ENCODE assay signal across 8 cellular contexts in the genomic region with DNA sequence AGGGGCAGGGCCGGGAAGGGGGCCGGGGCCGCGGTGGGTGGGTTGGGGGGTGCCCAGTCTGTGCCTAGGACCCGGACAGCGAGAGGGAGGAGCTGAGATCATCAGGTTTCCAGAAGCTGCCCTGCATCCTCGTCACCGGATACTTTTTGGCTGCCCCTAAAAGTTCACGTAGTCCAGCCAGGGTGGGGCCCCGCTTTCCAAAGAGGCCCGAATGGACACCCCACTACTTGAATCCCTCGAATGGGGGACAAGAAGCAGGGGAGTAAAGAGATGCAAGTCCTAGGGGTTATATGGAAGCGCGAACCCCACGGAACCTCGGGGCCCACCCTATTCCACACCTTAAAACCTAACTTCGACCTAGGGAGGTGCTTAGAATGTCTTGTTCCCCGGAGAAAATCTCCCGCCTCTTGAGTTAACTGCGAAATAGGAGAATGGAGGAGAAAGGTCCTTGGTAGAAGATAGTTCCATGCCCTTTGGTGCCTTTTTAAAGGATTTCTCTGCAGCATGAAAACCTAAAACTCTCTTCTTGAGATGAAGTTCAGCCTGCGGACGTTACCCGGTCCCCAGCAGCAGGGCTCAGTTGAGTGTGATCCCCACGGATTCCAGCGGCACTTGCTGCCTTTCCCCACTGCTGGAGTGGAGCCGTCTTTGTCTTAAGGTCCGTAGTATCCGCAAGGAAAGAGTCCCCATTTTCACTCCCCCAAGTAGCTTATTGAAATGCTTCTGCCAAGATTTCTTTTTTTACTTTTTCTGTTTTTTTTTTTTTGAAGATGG. TPM values are rescaled to one million over a fixed set of nuclear protein-coding genes. Genes with fewer than 3 reads are reported as not detected.
DNase-seq lines count a peak whose midpoint lies in the region; FAIRE-seq and TF ChIP-seq lines count a peak whose summit lies in the region.

No MANE protein-coding gene starts in this region.

- H3K4me3 ChIP-seq in NT2/D1 (ENCODE audit: insufficient read length, low read depth) (peak overlapping the region; percentile 58), endothelial cell of umbilical vein (replicated peaks in 1 of 3; ENCODE audit: insufficient read depth in 1 of 3, low read depth in 1 of 3, low read length in 3 of 3) (peak overlapping the region; percentile 83 to 98 (median 87)), neural progenitor cell (peak overlapping the region; percentile 94)

- H3K9me1 ChIP-seq in endothelial cell of umbilical vein (replicated peaks; ENCODE audit: control insufficient read depth, extremely low read depth, insufficient read depth, low read length): no peaks in the 10 kb centered on the region

- H3K9ac ChIP-seq in NT2/D1 (ENCODE audit: insufficient read length, low read depth) (peak overlapping the region; percentile 32), endothelial cell of umbilical vein (replicated peaks; ENCODE audit: extremely low read depth, insufficient read depth, low read length) (peak overlapping the region; percentile 76), neural progenitor cell (no peak overlapping the region)

- CTCF ChIA-PET in endothelial cell of umbilical vein (lab: Charles Lee): interaction anchor here (0.7 to 4.6 kb wide), 27 partner anchors 9 to 345 kb away, joined by 3 to 54 read pairs (median 7); no protein-coding TSS in a partner anchor

- H2AFZ ChIP-seq in endothelial cell of umbilical vein (ENCODE audit: low read depth, low read length): peak overlapping the region; percentile 100
- peak overlapping the region; percentile 73 for H2AFZ ChIP-seq in neural progenitor cell (replicated peaks)

- H4K20me1 ChIP-seq in endothelial cell of umbilical vein (replicated peaks; ENCODE audit: control insufficient read depth, extremely low read depth, insufficient read depth, low read length) (no peaks in the 10 kb centered on the region), neural progenitor cell (ENCODE audit: low read depth) (peaks cover 26% of the 10 kb centered on the region)

- H3K27ac ChIP-seq in endothelial cell of umbilical vein (ENCODE audit: insufficient read depth, low read depth, low read length) (no peak overlapping the region), neural progenitor cell (no peak overlapping the region)

- H3K9me3 Mint-ChIP-seq in CD14-positive monocyte: peaks cover 0 to 20% (median 4%) of the 10 kb centered on the region in 7 donors
- H3K9me3 Mint-ChIP-seq in neural progenitor cell: peaks cover 4% of the 10 kb centered on the region

- DNase-seq in CD14-positive monocyte (ENCODE audit: low spot score) (no peak), NT2/D1 (ENCODE audit: low read depth, low spot score) (no peak), endothelial cell of umbilical vein (ENCODE audit: low read depth, low spot score) (no peak), neural progenitor cell (ENCODE audit: low spot score) (peak; percentile 36), T1000 (lab: John Stamatoyannopoulos, UW) (no peak), COLO829 (ENCODE audit: low spot score) (no peak), NCI-H446 (lab: John Stamatoyannopoulos, UW) (no peak)
- DNase-seq in stimulated activated CD4-positive, alpha-beta T cell treated with anti-CD3 and anti-CD28 coated beads, Interleukin-4, amount 100 ng/mL, for 24 hours: no peak

- H3K36me3 ChIP-seq in NT2/D1 (ENCODE audit: insufficient read depth, insufficient read length, low read length): peaks cover 9% of the 10 kb centered on the region
- H3K36me3 ChIP-seq in endothelial cell of umbilical vein (ENCODE audit: control insufficient read depth in 2 of 2, extremely low read depth in 1 of 2, insufficient read depth in 2 of 2, low read length in 2 of 2): peaks cover 6 to 8% of the 10 kb centered on the region in 2 experiments
- no peaks in the 10 kb centered on the region for H3K36me3 ChIP-seq in neural progenitor cell

- dilution Hi-C loops in endothelial cell of umbilical vein (cut with MboI; ENCODE audit: extremely low pct_ligation_motif_present, low sequenced_read_pairs): no loop called here

- H3K4me1 Mint-ChIP-seq in CD14-positive monocyte (peaks cover 14% of the 10 kb centered on the region), neural progenitor cell (peaks cover 56% of the 10 kb centered on the region)

- POLR2A ChIA-PET in endothelial cell of umbilical vein (lab: Charles Lee): interaction anchor here (0.6 to 1.5 kb wide), 2 partner anchors 178 to 313 kb away, joined by 3 read pairs; no protein-coding TSS in a partner anchor

- H3K27me3 ChIP-seq in NT2/D1 (ENCODE audit: insufficient read depth, insufficient read length) (peaks cover 24% of the 10 kb centered on the region), endothelial cell of umbilical vein (ENCODE audit: control insufficient read depth in 2 of 2, insufficient read depth in 2 of 2, low read length in 2 of 2) (no peaks in the 10 kb centered on the region), neural progenitor cell (peaks cover 8% of the 10 kb centered on the region)

- H3K4me2 ChIP-seq in endothelial cell of umbilical vein (ENCODE audit: insufficient read depth, low read length) (peak overlapping the region; percentile 52), neural progenitor cell (peak overlapping the region; percentile 94)

- H3K9me3 ChIP-seq in NT2/D1 (ENCODE audit: insufficient read depth, low read length) (no peaks in the 10 kb centered on the region), endothelial cell of umbilical vein (replicated peaks; ENCODE audit: control insufficient read depth, insufficient read depth, low read length) (no peaks in the 10 kb centered on the region), neural progenitor cell (ENCODE audit: low read depth) (no peaks in the 10 kb centered on the region)

- H3K27me3 Mint-ChIP-seq in CD14-positive monocyte (ENCODE audit: low read depth in 3 of 3): peaks cover 71 to 91% (median 81%) of the 10 kb centered on the region in 3 donors
- peaks cover 5% of the 10 kb centered on the region for H3K27me3 Mint-ChIP-seq in neural progenitor cell (ENCODE audit: insufficient read depth, low read depth)

- H3K4me1 ChIP-seq in NT2/D1 (ENCODE audit: insufficient read depth, insufficient read length) (peaks cover 7% of the 10 kb centered on the region), endothelial cell of umbilical vein (ENCODE audit: control insufficient read depth, extremely low read depth, insufficient read depth, low read length) (peaks cover 21% of the 10 kb centered on the region), neural progenitor cell (peaks cover 27% of the 10 kb centered on the region)

- intact Hi-C loops in CD14-positive monocyte (cut with micrococcal nuclease): loop anchor here in 1 of 2 donors (10.0 kb wide), 1 partner anchor 260 kb away; no protein-coding TSS in a partner anchor
- intact Hi-C loops in endothelial cell of umbilical vein (cut with micrococcal nuclease): loop anchor here (1.0 to 5.0 kb wide), 3 partner anchors 62 to 236 kb away; no protein-coding TSS in a partner anchor

- TF ChIP-seq CTCF in CD14-positive monocyte (IDR thresholded peaks at IDR 0.05): no peak
- TF ChIP-seq CTCF in endothelial cell of umbilical vein (IDR thresholded peaks at IDR 0.05; ENCODE audit: extremely low read depth in 1 of 2, insufficient read depth in 1 of 2, low read depth in 1 of 2, low read length in 2 of 2): no peak
- no peak for TF ChIP-seq CTCF in neural progenitor cell (IDR thresholded peaks at IDR 0.05)

- TF ChIP-seq POLR2A in endothelial cell of umbilical vein (IDR thresholded peaks at IDR 0.05; ENCODE audit: low read depth, low read length): no peak

- peaks cover 44% of the 10 kb centered on the region for H3F3A ChIP-seq in neural progenitor cell (ENCODE audit: low read depth)

- H3K36me3 Mint-ChIP-seq in CD14-positive monocyte (peaks cover 5% of the 10 kb centered on the region in 2 donors), neural progenitor cell (peaks cover 21% of the 10 kb centered on the region)

- no peak for FAIRE-seq in endothelial cell of umbilical vein (lab: Jason Lieb, UNC)

- H3K27ac Mint-ChIP-seq in CD14-positive monocyte (no peak overlapping the region), neural progenitor cell (peak overlapping the region; percentile 33)

- peak overlapping the region; percentile 71 to 76 for H3K4me3 Mint-ChIP-seq in CD14-positive monocyte
- peak overlapping the region; percentile 81 for H3K4me3 Mint-ChIP-seq in neural progenitor cell

- BruUV-seq in endothelial cell of umbilical vein (replicated peaks; lab: Mats Ljungman, UMichigan): no TSS peak

- H3K79me2 ChIP-seq in endothelial cell of umbilical vein (ENCODE audit: control insufficient read depth, insufficient read depth, low read length): peaks cover 33% of the 10 kb centered on the region
- H3K79me2 ChIP-seq in neural progenitor cell (ENCODE audit: low read depth): peaks cover 35% of the 10 kb centered on the region

TF ChIP-seq in endothelial cell of umbilical vein, 7 proteins besides CTCF, POLR2A, EP300 and RAD21:
- no peak for TF ChIP-seq POLR2AphosphoS5 (IDR thresholded peaks at IDR 0.05; ENCODE audit: insufficient read depth, low read depth, low read length)
- TF ChIP-seq FOS (IDR thresholded peaks at IDR 0.05; ENCODE audit: borderline replicate concordance, insufficient read depth, low read length): no peak
- TF ChIP-seq JUN (IDR thresholded peaks at IDR 0.05; ENCODE audit: borderline replicate concordance, insufficient read depth, insufficient read length, low read depth): no peak

RNA-seq across cellular contexts. Expression of gene RNF152, which starts 2.1 kb away (rescaled TPM):
- under 1 TPM; 0.03 to 0.54 TPM for polyA plus RNA-seq in CD14-positive monocyte
- total RNA-seq in endothelial cell of umbilical vein: 24.0 and 27.5 TPM in 2 replicates
- polyA plus RNA-seq in endothelial cell of umbilical vein: 16.0 and 20.8 TPM in 2 replicates
- 9.4 and 11.1 TPM in 2 replicates for polyA plus RNA-seq in endothelial cell of umbilical vein (2011; cell fraction: cytosol; rRNA removed)
- polyA plus RNA-seq in endothelial cell of umbilical vein (2011; cell fraction: nucleus; rRNA removed): 14.4 and 16.8 TPM in 2 replicates
- polyA plus RNA-seq in endothelial cell of umbilical vein (2012): 6.1 and 8.4 TPM in 2 replicates
- polyA minus RNA-seq in endothelial cell of umbilical vein: 82.1 and 95.5 TPM in 2 replicates
- not detected for polyA minus RNA-seq in endothelial cell of umbilical vein (2011; cell fraction: cytosol; rRNA and poly(A)+ RNA removed)
- 57.2 and 64.8 TPM in 2 replicates for polyA minus RNA-seq in endothelial cell of umbilical vein (2011; cell fraction: nucleus; rRNA and poly(A)+ RNA removed)
- 23.0 and 24.1 TPM in 2 replicates for total RNA-seq in neural progenitor cell (ENCODE audit: low replicate concordance)
